In genomic region chr9:93187574-93187973, GRCh38 we compare ENCODE assay signal across 1 cellular context.
TF ChIP-seq lines count a peak whose summit lies in the region.

No MANE protein-coding gene starts in this region.

TF ChIP-seq in WTC11, 78 proteins besides CTCF, POLR2A, EP300 and RAD21 (continued from another document):
- TF ChIP-seq HMGA2 (CRISPR knock-in tag; IDR thresholded peaks at IDR 0.05) (no peak), ZNF317 (CRISPR knock-in tag; IDR thresholded peaks at IDR 0.05; ENCODE audit: borderline replicate concordance, low read depth) (no peak), JAZF1 (CRISPR knock-in tag; IDR thresholded peaks at IDR 0.05) (no peak)
